24 cellular contexts compared by ENCODE assay signal in the genomic region with DNA sequence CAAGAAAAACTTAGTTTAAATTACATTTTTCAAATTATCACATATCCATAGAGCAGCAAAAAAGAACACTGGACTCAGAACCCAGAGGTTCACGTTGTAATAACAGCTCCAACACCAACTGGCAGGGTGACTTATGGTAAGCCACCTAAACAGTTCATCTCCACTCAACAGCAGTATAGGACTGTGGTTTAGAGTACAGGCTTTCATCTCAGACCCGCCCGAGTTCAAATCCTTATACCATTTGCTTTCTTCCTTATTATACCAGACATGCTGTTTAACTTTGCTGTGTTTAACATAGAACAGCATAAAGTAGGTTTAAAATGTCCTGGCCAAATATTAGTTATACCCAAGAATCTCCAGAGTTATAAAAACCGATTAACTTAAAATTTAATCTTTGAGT.
"Had no signal": no experiment of that assay in that cellular context is flagged by ENCODE, and none has a peak within 500 bp of the region (broad histone marks: within the 10 kb centered on the region; RNA-seq: fewer than 3 reads in every experiment).

No MANE protein-coding gene starts in this region.

- H3K36me3 ChIP-seq: right lobe of liver had no signal

- DNase-seq: effector memory CD4-positive, alpha-beta T cell; esophagus squamous epithelium; foreskin fibroblast; glutamatergic neuron; immature natural killer cell; left ventricle myocardium inferior; lower lobe of right lung; nephron progenitor cell; psoas muscle; retina; right lobe of liver; spleen; stimulated activated CD4-positive, alpha-beta T cell treated with anti-CD3 and anti-CD28 coated beads, Interleukin-15, amount 100 ng/mL, for 24 hours; stimulated activated CD4-positive, alpha-beta T cell treated with anti-CD3 and anti-CD28 coated beads, Interleukin-1b, Interleukin-23, amount 100 ng/mL, for 48 hours; stimulated activated CD4-positive, alpha-beta T cell treated with anti-CD3 and anti-CD28 coated beads, Interleukin-4, amount 100 ng/mL, for 24 hours; stimulated activated naive B cell treated with anti-CD40 and anti-IgM and Interleukin-4, amounts not matched to agents 10 μg/mL and 1 μg/mL and 100 μg/mL, for 72 hours; stimulated activated naive CD8-positive, alpha-beta T cell treated with anti-CD3 and anti-CD28 coated beads, Interleukin-15, amount 100 ng/mL, for 72 hours; testis; trophoblast cell had no signal

- H3K27ac Mint-ChIP-seq: immature natural killer cell; memory B cell; mesothelial cell of epicardium; nephron progenitor cell; stimulated activated naive B cell treated with anti-CD40 and anti-IgM and Interleukin-4, amounts not matched to agents 10 μg/mL and 1 μg/mL and 100 μg/mL, for 72 hours; stimulated activated naive CD8-positive, alpha-beta T cell treated with anti-CD3 and anti-CD28 coated beads, Interleukin-15, amount 100 ng/mL, for 72 hours had no signal

- H3K4me3 Mint-ChIP-seq: immature natural killer cell; memory B cell; mesothelial cell of epicardium; nephron progenitor cell; stimulated activated naive B cell treated with anti-CD40 and anti-IgM and Interleukin-4, amounts not matched to agents 10 μg/mL and 1 μg/mL and 100 μg/mL, for 72 hours; stimulated activated naive CD8-positive, alpha-beta T cell treated with anti-CD3 and anti-CD28 coated beads, Interleukin-15, amount 100 ng/mL, for 72 hours had no signal

- H3K36me3 Mint-ChIP-seq: immature natural killer cell, memory B cell had no signal

- H3K9me3 Mint-ChIP-seq: immature natural killer cell; memory B cell; mesothelial cell of epicardium; nephron progenitor cell; stimulated activated naive B cell treated with anti-CD40 and anti-IgM and Interleukin-4, amounts not matched to agents 10 μg/mL and 1 μg/mL and 100 μg/mL, for 72 hours; stimulated activated naive CD8-positive, alpha-beta T cell treated with anti-CD3 and anti-CD28 coated beads, Interleukin-15, amount 100 ng/mL, for 72 hours had no signal

- H3K27me3 ChIP-seq: esophagus squamous epithelium, gastroesophageal sphincter, right lobe of liver, spleen, testis had no signal

- ATAC-seq: gastroesophageal sphincter; lower lobe of right lung; psoas muscle; right lobe of liver; stimulated activated naive B cell treated with anti-CD40 and anti-IgM and Interleukin-4, amounts not matched to agents 10 μg/mL and 1 μg/mL and 100 μg/mL, for 72 hours; stimulated activated naive CD8-positive, alpha-beta T cell treated with anti-CD3 and anti-CD28 coated beads, Interleukin-15, amount 100 ng/mL, for 72 hours had no signal

- H3K4me1 Mint-ChIP-seq: nephron progenitor cell had no signal

- H3K27ac ChIP-seq: epithelial cell of prostate, esophagus squamous epithelium, gastroesophageal sphincter, left ventricle myocardium inferior, lower lobe of right lung, psoas muscle, right lobe of liver, spleen, testis had no signal

- FAIRE-seq: endometrium had no signal

- H3K4me1 ChIP-seq: esophagus squamous epithelium, lower lobe of right lung, right lobe of liver, testis had no signal

- H3K27me3 Mint-ChIP-seq: memory B cell; stimulated activated naive B cell treated with anti-CD40 and anti-IgM and Interleukin-4, amounts not matched to agents 10 μg/mL and 1 μg/mL and 100 μg/mL, for 72 hours; stimulated activated naive CD8-positive, alpha-beta T cell treated with anti-CD3 and anti-CD28 coated beads, Interleukin-15, amount 100 ng/mL, for 72 hours had no signal

- H3K9me3 ChIP-seq: esophagus squamous epithelium, gastroesophageal sphincter, left ventricle myocardium inferior, lower lobe of right lung, psoas muscle, right lobe of liver, spleen, testis had no signal

- H3K4me3 ChIP-seq: esophagus squamous epithelium, gastroesophageal sphincter, left ventricle myocardium inferior, lower lobe of right lung, psoas muscle, right lobe of liver, spleen, testis had no signal
